30 cellular contexts compared by ENCODE assay signal in the genomic region with DNA sequence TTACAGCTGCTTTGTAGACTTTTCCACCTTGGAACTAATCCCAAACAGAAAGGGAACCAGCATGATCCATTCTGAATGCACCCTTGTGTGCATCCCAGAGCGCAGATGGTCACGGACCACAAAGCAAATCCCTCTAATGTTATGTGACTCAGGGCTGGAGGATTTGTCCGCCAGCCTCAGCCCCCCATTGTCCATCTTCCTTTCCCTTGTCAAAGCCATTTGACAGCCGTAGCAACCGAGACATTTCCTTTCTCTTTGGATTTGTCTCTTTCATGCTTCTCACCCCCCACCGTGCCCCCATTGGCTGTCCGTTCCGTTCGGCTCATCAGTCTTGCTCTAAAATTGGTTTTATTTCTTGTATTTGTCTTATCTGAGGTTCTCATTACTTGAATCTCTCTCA.
"Had no signal": no experiment of that assay in that cellular context is flagged by ENCODE, and none has a peak within 500 bp of the region (broad histone marks: within the 10 kb centered on the region; RNA-seq: fewer than 3 reads in every experiment).

No MANE protein-coding gene starts in this region.

- H3K27ac Mint-ChIP-seq: activated B cell treated with CpG ODN at 0.5 μM for 24 hours; activated CD4-positive, alpha-beta memory T cell treated with anti-CD3 and anti-CD28 coated beads, Interleukin-2, amount 10 ng/mL, durations not matched to agents 7 days and 5 days; activated CD4-positive, alpha-beta T cell treated with anti-CD3 and anti-CD28 coated beads, Interleukin-2, amount 10 ng/mL, durations not matched to agents 24 days and 14 days; activated naive CD4-positive, alpha-beta T cell treated with anti-CD3 and anti-CD28 coated beads for 36 hours; activated naive CD8-positive, alpha-beta T cell; activated T-helper 17 cell treated with anti-CD3 and anti-CD28 coated beads, Interleukin-2, amount 50 U/mL, for 72 hours; IgD-negative memory B cell had no signal

- DNase-seq: activated B cell treated with CpG ODN at 0.5 μM for 24 hours; activated CD4-positive, alpha-beta memory T cell treated with anti-CD3 and anti-CD28 coated beads, Interleukin-2, amount 10 ng/mL, durations not matched to agents 7 days and 5 days; activated CD4-positive, alpha-beta T cell treated with anti-CD3 and anti-CD28 coated beads for 1 hour; activated CD4-positive, alpha-beta T cell treated with anti-CD3 and anti-CD28 coated beads, Interleukin-2, amount 10 ng/mL, durations not matched to agents 24 days and 14 days; activated gamma-delta T cell; activated naive CD4-positive, alpha-beta T cell treated with anti-CD3 and anti-CD28 coated beads for 36 hours; activated T-cell treated with anti-CD3 and anti-CD28 coated beads for 4 hours; activated T-cell treated with anti-CD3 and anti-CD28 coated beads, Interleukin-2, amount 50 U/mL, for 48 hours; amygdala; KG1; MG63; MV-4-11; NCI-H1092 treated with DMSO at 0.1 percent for 48 hours; NCI-H1417 treated with DMSO at 0.1 percent for 48 hours; NCI-H1694; NCI-H2029; NCI-H2107; NCI-H2171 treated with DMSO at 0.1 percent for 48 hours; NCI-H226; NCI-H774; NK-92 treated with Interleukin-12 subunit alpha and Interleukin-12 subunit beta, amount 100 ng/mL, for 24 hours; OCI-M1; RPMI8226; SK-N-SH; T-helper 1 cell had no signal

- ATAC-seq: activated T-helper 17 cell treated with anti-CD3 and anti-CD28 coated beads, Interleukin-2, amount 50 U/mL, for 72 hours; Panc1; Right ventricle myocardium inferior had no signal

- H3K4me1 Mint-ChIP-seq: activated B cell treated with CpG ODN at 0.5 μM for 24 hours; activated CD4-positive, alpha-beta memory T cell treated with anti-CD3 and anti-CD28 coated beads, Interleukin-2, amount 10 ng/mL, durations not matched to agents 7 days and 5 days; activated CD4-positive, alpha-beta T cell treated with anti-CD3 and anti-CD28 coated beads, Interleukin-2, amount 10 ng/mL, durations not matched to agents 24 days and 14 days; activated T-helper 17 cell treated with anti-CD3 and anti-CD28 coated beads, Interleukin-2, amount 50 U/mL, for 72 hours; IgD-negative memory B cell had no signal

- H3K27me3 Mint-ChIP-seq: activated B cell treated with CpG ODN at 0.5 μM for 24 hours; activated CD4-positive, alpha-beta memory T cell treated with anti-CD3 and anti-CD28 coated beads, Interleukin-2, amount 10 ng/mL, durations not matched to agents 7 days and 5 days; activated CD4-positive, alpha-beta T cell treated with anti-CD3 and anti-CD28 coated beads, Interleukin-2, amount 10 ng/mL, durations not matched to agents 24 days and 14 days; IgD-negative memory B cell had no signal

- H3K27me3 ChIP-seq: MG63 had no signal

- H3K4me3 Mint-ChIP-seq: activated B cell treated with CpG ODN at 0.5 μM for 24 hours; activated CD4-positive, alpha-beta memory T cell treated with anti-CD3 and anti-CD28 coated beads, Interleukin-2, amount 10 ng/mL, durations not matched to agents 7 days and 5 days; activated CD4-positive, alpha-beta T cell treated with anti-CD3 and anti-CD28 coated beads, Interleukin-2, amount 10 ng/mL, durations not matched to agents 24 days and 14 days; activated naive CD4-positive, alpha-beta T cell treated with anti-CD3 and anti-CD28 coated beads for 36 hours; activated naive CD8-positive, alpha-beta T cell; activated T-helper 17 cell treated with anti-CD3 and anti-CD28 coated beads, Interleukin-2, amount 50 U/mL, for 72 hours had no signal

- H3K9me3 Mint-ChIP-seq: activated CD4-positive, alpha-beta T cell treated with anti-CD3 and anti-CD28 coated beads, Interleukin-2, amount 10 ng/mL, durations not matched to agents 24 days and 14 days had no signal

- H3K9me3 ChIP-seq: MG63, SK-N-SH had no signal

- H3K36me3 ChIP-seq: MG63 had no signal

- H3K4me3 ChIP-seq: MG63 had no signal

- H3K36me3 Mint-ChIP-seq: activated naive CD8-positive, alpha-beta T cell; IgD-negative memory B cell had no signal
